Comparison of ENCODE assay signal across 2 cellular contexts in genomic region chr2:3595409-3595808, GRCh38.
TF ChIP-seq lines count a peak whose summit lies in the region.

No MANE protein-coding gene starts in this region.

TF ChIP-seq in liver, 16 proteins besides CTCF, POLR2A, EP300 and RAD21:
- TF ChIP-seq FOXA1 (IDR thresholded peaks at IDR 0.05) = no peak
- no peak for TF ChIP-seq TAF1 (conservative IDR thresholded peaks at IDR 0.05)
- TF ChIP-seq, protein P1, sequence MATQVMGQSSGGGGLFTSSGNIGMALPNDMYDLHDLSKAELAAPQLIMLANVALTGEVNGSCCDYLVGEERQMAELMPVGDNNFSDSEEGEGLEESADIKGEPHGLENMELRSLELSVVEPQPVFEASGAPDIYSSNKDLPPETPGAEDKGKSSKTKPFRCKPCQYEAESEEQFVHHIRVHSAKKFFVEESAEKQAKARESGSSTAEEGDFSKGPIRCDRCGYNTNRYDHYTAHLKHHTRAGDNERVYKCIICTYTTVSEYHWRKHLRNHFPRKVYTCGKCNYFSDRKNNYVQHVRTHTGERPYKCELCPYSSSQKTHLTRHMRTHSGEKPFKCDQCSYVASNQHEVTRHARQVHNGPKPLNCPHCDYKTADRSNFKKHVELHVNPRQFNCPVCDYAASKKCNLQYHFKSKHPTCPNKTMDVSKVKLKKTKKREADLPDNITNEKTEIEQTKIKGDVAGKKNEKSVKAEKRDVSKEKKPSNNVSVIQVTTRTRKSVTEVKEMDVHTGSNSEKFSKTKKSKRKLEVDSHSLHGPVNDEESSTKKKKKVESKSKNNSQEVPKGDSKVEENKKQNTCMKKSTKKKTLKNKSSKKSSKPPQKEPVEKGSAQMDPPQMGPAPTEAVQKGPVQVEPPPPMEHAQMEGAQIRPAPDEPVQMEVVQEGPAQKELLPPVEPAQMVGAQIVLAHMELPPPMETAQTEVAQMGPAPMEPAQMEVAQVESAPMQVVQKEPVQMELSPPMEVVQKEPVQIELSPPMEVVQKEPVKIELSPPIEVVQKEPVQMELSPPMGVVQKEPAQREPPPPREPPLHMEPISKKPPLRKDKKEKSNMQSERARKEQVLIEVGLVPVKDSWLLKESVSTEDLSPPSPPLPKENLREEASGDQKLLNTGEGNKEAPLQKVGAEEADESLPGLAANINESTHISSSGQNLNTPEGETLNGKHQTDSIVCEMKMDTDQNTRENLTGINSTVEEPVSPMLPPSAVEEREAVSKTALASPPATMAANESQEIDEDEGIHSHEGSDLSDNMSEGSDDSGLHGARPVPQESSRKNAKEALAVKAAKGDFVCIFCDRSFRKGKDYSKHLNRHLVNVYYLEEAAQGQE (IDR thresholded peaks at IDR 0.05) = no peak
- TF ChIP-seq HNF4G (IDR thresholded peaks at IDR 0.05) = no peak
- TF ChIP-seq FOXA2 (IDR thresholded peaks at IDR 0.05) = no peak
TF ChIP-seq in liver: peak in this region for 0.

TF ChIP-seq in HepG2, 621 proteins besides CTCF, POLR2A, EP300 and RAD21:
- no peak for TF ChIP-seq SP5 (CRISPR knock-in tag; IDR thresholded peaks at IDR 0.05; ENCODE audit: borderline replicate concordance, low read depth)
- TF ChIP-seq, protein P2, sequence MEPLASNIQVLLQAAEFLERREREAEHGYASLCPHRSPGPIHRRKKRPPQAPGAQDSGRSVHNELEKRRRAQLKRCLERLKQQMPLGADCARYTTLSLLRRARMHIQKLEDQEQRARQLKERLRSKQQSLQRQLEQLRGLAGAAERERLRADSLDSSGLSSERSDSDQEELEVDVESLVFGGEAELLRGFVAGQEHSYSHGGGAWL (CRISPR knock-in tag; IDR thresholded peaks at IDR 0.05) = no peak
- TF ChIP-seq PAF1 (CRISPR knock-in tag; IDR thresholded peaks at IDR 0.05) = no peak
- TF ChIP-seq PRMT3 (CRISPR knock-in tag; IDR thresholded peaks at IDR 0.05; ENCODE audit: borderline replicate concordance, low read depth) = no peak
- no peak for TF ChIP-seq KLF11 (CRISPR knock-in tag; IDR thresholded peaks at IDR 0.05)
- TF ChIP-seq ZNF224 (CRISPR knock-in tag; IDR thresholded peaks at IDR 0.05) = no peak
- TF ChIP-seq ZNF512B (CRISPR knock-in tag; IDR thresholded peaks at IDR 0.05; ENCODE audit: borderline replicate concordance) = no peak
- no peak for TF ChIP-seq MTF1 (CRISPR knock-in tag; IDR thresholded peaks at IDR 0.05)
- TF ChIP-seq, protein P3, sequence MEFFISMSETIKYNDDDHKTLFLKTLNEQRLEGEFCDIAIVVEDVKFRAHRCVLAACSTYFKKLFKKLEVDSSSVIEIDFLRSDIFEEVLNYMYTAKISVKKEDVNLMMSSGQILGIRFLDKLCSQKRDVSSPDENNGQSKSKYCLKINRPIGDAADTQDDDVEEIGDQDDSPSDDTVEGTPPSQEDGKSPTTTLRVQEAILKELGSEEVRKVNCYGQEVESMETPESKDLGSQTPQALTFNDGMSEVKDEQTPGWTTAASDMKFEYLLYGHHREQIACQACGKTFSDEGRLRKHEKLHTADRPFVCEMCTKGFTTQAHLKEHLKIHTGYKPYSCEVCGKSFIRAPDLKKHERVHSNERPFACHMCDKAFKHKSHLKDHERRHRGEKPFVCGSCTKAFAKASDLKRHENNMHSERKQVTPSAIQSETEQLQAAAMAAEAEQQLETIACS (CRISPR knock-in tag; IDR thresholded peaks at IDR 0.05) = no peak
- no peak for TF ChIP-seq HOXA5 (CRISPR knock-in tag; IDR thresholded peaks at IDR 0.05)
- no peak for TF ChIP-seq SSRP1 (CRISPR knock-in tag; IDR thresholded peaks at IDR 0.05)
- TF ChIP-seq RBM22 (optimal IDR thresholded peaks at IDR 0.05; ENCODE audit: low read length) = no peak
